24 cellular contexts compared by ENCODE assay signal in genomic region chr5:8241558-8241957, GRCh38.
A peak's percentile ranks its signal among the peaks of the same experiment; 100 is the strongest.
DNase-seq lines count a peak whose midpoint lies in the region; ATAC-seq, FAIRE-seq and TF ChIP-seq lines count a peak whose summit lies in the region.
"Had no signal": no experiment of that assay in that cellular context is flagged by ENCODE, and none has a peak within 500 bp of the region (broad histone marks: within the 10 kb centered on the region; RNA-seq: fewer than 3 reads in every experiment).

No MANE protein-coding gene starts in this region.

- TF ChIP-seq POLR2A in A549 (IDR thresholded peaks at IDR 0.05; ENCODE audit: low read length): no peak

- H3K36me3 Mint-ChIP-seq in WTC11 (no peaks in the 10 kb centered on the region), nephron (ENCODE audit: low read depth) (no peaks in the 10 kb centered on the region)
- H3K36me3 Mint-ChIP-seq: CD8-positive, alpha-beta memory T cell had no signal

- H3K4me3 ChIP-seq in A549: no peak overlapping the region
- H3K4me3 ChIP-seq: BLaER1 treated with 17β-estradiol and CSF1 and Interleukin-3, amounts not matched to agents 10 nM and 100 nM; GM12878 had no signal

- H3K27me3 Mint-ChIP-seq in WTC11 (ENCODE audit: low read depth): no peaks in the 10 kb centered on the region
- H3K27me3 Mint-ChIP-seq in nephron (ENCODE audit: low read depth): no peaks in the 10 kb centered on the region
- H3K27me3 Mint-ChIP-seq: B cell; CD4-positive, alpha-beta T cell; CD8-positive, alpha-beta memory T cell had no signal

- no peak for FAIRE-seq in A549 (lab: Jason Lieb, UNC)
- FAIRE-seq: A204.1, GM12878, GM12892, GM18507 had no signal

- H3K4me2 ChIP-seq in A549: no peak overlapping the region
- H3K4me2 ChIP-seq: BLaER1 treated with 17β-estradiol and CSF1 and Interleukin-3, amounts not matched to agents 10 nM and 100 nM had no signal

- WGBS in A549 (ENCODE audit: missing lambda C conversion rate): 5% methylated on average over 3 of the region's 3 CpGs

- no peak for TF ChIP-seq CTCF in A549 (IDR thresholded peaks at IDR 0.05)
- no peak for TF ChIP-seq CTCF in WTC11 (IDR thresholded peaks at IDR 0.05)
- no peak for TF ChIP-seq CTCF in nephron (IDR thresholded peaks at IDR 0.05; ENCODE audit: unreplicated experiment in 3 of 3)

- POLR2A ChIA-PET in A549 (lab: Yijun Ruan, JAX) (no interaction called here), WTC11 (lab: Charles Lee) (no interaction called here)

- DNase-seq in A549 (ENCODE audit: low read depth in 1 of 2, low spot score in 1 of 2): no peak
- no peak for DNase-seq in WTC11 (ENCODE audit: low spot score)
- no peak for DNase-seq in ureter (ENCODE audit: low spot score)
- DNase-seq in Right ventricle myocardium superior: no peak
- DNase-seq: 8988T; AML-193; CD4-positive, alpha-beta T cell; CD8-positive, alpha-beta memory T cell; COR-L47; DMS 273 treated with DMSO at 0.1 percent for 48 hours; DMS153; DMS53; DMS79; DND-41; EL; GDM1 had no signal

- TF ChIP-seq EP300 in A549 (IDR thresholded peaks at IDR 0.05): no peak

- no peaks in the 10 kb centered on the region for H3K4me1 ChIP-seq in A549

- no peak for TF ChIP-seq RAD21 in A549 (conservative IDR thresholded peaks at IDR 0.05 in 1 of 2, IDR thresholded peaks at IDR 0.05 in 1 of 2)

- ATAC-seq in A549 (no peak), WTC11 (peak; percentile 34; the same call in 1 of the 2 replicates), Right ventricle myocardium superior (ENCODE audit: poor library complexity) (no peak)
- ATAC-seq: GM12878 had no signal

- H3K9me3 ChIP-seq in A549: no peaks in the 10 kb centered on the region

- H3K4me1 Mint-ChIP-seq in WTC11: no peaks in the 10 kb centered on the region
- peaks cover 12% of the 10 kb centered on the region for H3K4me1 Mint-ChIP-seq in nephron
- H3K4me1 Mint-ChIP-seq: B cell; CD8-positive, alpha-beta memory T cell had no signal

- CTCF ChIA-PET in A549 (lab: Yijun Ruan, JAX) (no interaction called here), WTC11 (lab: Charles Lee) (no interaction called here)

- intact Hi-C loops in Right ventricle myocardium superior (cut with DNase I): no loop called here

- H3K9me3 Mint-ChIP-seq in WTC11 (no peaks in the 10 kb centered on the region), nephron (no peaks in the 10 kb centered on the region)

- no peak overlapping the region for H3K27ac ChIP-seq in A549
- H3K27ac ChIP-seq: BLaER1 treated with 17β-estradiol and CSF1 and Interleukin-3, amounts not matched to agents 10 nM and 100 nM; C4-2B had no signal

- H3K4me3 Mint-ChIP-seq in WTC11: no peak overlapping the region
- no peak overlapping the region for H3K4me3 Mint-ChIP-seq in nephron
- H3K4me3 Mint-ChIP-seq: B cell; CD4-positive, alpha-beta T cell; CD8-positive, alpha-beta memory T cell had no signal

- no peak overlapping the region for H3K27ac Mint-ChIP-seq in WTC11
- peak overlapping the region in 2 of 3 experiments; percentile 1 to 2 for H3K27ac Mint-ChIP-seq in nephron
- H3K27ac Mint-ChIP-seq: B cell; CD4-positive, alpha-beta T cell; CD8-positive, alpha-beta memory T cell had no signal

TF ChIP-seq in A549, 52 proteins besides CTCF, POLR2A, EP300 and RAD21:
- TF ChIP-seq USF2 (IDR thresholded peaks at IDR 0.05) (peak; percentile 45; the same call in 1 of the 2 replicates), CHD2 (IDR thresholded peaks at IDR 0.05; ENCODE audit: low read length, partially characterized antibody) (no peak)

TF ChIP-seq in WTC11, 78 proteins besides CTCF, POLR2A, EP300 and RAD21:
- no peak for TF ChIP-seq PRRX2 (CRISPR knock-in tag; IDR thresholded peaks at IDR 0.05)
- TF ChIP-seq E2F4 (CRISPR knock-in tag; IDR thresholded peaks at IDR 0.05; ENCODE audit: borderline replicate concordance, low read depth): no peak
- TF ChIP-seq ATF1 (CRISPR knock-in tag; IDR thresholded peaks at IDR 0.05): no peak
- TF ChIP-seq FOXK1 (CRISPR knock-in tag; IDR thresholded peaks at IDR 0.05): no peak
- TF ChIP-seq ATF3 (CRISPR knock-in tag; conservative IDR thresholded peaks at IDR 0.05): no peak
- no peak for TF ChIP-seq MXD4 (CRISPR knock-in tag; IDR thresholded peaks at IDR 0.05; ENCODE audit: borderline replicate concordance)
- TF ChIP-seq ZNF512 (CRISPR knock-in tag; IDR thresholded peaks at IDR 0.05; ENCODE audit: borderline replicate concordance): no peak
- TF ChIP-seq CREB1 (CRISPR knock-in tag; IDR thresholded peaks at IDR 0.05): no peak
- TF ChIP-seq HMGXB4 (CRISPR knock-in tag; IDR thresholded peaks at IDR 0.05): no peak
- TF ChIP-seq FOXJ3 (CRISPR knock-in tag; IDR thresholded peaks at IDR 0.05; ENCODE audit: borderline replicate concordance): no peak
- TF ChIP-seq EMX1 (CRISPR knock-in tag; IDR thresholded peaks at IDR 0.05): no peak
TF ChIP-seq in WTC11: peak in this region for 0.

Comparison
In these comparisons a context has a peak if more than half of its experiments do, and no peak if none do; other contexts are left out.
1. Of the 8 proteins assayed by ChIP-seq in both WTC11 and A549: peak only in WTC11: none; only in A549: USF2; in both: none; in neither: 7.